ENCODE assay signal across 2 cellular contexts in the genomic region with DNA sequence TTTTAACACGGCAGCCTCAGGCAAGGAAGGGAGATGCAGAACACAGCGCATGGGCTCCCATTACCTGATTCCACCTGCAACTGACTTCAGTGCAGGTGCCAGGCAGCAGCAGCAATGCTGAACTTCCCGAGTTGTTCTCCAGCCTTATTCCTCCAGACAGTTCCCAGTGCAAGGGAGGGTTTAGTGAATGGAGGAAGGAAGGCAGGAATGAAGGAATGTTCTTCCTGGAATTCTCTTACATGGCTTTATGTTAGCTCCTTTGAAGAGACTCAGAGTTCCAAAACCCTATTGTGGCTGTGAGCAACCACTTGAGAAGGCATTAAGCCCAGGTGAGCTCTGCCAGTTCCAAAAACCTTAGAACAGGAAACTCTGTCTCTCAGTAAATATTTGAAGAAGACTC.
TF ChIP-seq lines count a peak whose summit lies in the region.

No MANE protein-coding gene starts in this region.

TF ChIP-seq in GM23338, 12 proteins besides CTCF, POLR2A, EP300 and RAD21 (continued from another document):
- TF ChIP-seq, protein P1, sequence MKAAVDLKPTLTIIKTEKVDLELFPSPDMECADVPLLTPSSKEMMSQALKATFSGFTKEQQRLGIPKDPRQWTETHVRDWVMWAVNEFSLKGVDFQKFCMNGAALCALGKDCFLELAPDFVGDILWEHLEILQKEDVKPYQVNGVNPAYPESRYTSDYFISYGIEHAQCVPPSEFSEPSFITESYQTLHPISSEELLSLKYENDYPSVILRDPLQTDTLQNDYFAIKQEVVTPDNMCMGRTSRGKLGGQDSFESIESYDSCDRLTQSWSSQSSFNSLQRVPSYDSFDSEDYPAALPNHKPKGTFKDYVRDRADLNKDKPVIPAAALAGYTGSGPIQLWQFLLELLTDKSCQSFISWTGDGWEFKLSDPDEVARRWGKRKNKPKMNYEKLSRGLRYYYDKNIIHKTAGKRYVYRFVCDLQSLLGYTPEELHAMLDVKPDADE (IDR thresholded peaks at IDR 0.05): no peak
- TF ChIP-seq REST (IDR thresholded peaks at IDR 0.05; ENCODE audit: unreplicated experiment) (no peak), ZNF331 (CRISPR knock-in tag; IDR thresholded peaks at IDR 0.05; ENCODE audit: low read depth) (no peak), STAT1 (IDR thresholded peaks at IDR 0.05; ENCODE audit: unreplicated experiment) (no peak), EZH2phosphoT487 (IDR thresholded peaks at IDR 0.05; ENCODE audit: unreplicated experiment) (no peak)
- TF ChIP-seq, protein P2, sequence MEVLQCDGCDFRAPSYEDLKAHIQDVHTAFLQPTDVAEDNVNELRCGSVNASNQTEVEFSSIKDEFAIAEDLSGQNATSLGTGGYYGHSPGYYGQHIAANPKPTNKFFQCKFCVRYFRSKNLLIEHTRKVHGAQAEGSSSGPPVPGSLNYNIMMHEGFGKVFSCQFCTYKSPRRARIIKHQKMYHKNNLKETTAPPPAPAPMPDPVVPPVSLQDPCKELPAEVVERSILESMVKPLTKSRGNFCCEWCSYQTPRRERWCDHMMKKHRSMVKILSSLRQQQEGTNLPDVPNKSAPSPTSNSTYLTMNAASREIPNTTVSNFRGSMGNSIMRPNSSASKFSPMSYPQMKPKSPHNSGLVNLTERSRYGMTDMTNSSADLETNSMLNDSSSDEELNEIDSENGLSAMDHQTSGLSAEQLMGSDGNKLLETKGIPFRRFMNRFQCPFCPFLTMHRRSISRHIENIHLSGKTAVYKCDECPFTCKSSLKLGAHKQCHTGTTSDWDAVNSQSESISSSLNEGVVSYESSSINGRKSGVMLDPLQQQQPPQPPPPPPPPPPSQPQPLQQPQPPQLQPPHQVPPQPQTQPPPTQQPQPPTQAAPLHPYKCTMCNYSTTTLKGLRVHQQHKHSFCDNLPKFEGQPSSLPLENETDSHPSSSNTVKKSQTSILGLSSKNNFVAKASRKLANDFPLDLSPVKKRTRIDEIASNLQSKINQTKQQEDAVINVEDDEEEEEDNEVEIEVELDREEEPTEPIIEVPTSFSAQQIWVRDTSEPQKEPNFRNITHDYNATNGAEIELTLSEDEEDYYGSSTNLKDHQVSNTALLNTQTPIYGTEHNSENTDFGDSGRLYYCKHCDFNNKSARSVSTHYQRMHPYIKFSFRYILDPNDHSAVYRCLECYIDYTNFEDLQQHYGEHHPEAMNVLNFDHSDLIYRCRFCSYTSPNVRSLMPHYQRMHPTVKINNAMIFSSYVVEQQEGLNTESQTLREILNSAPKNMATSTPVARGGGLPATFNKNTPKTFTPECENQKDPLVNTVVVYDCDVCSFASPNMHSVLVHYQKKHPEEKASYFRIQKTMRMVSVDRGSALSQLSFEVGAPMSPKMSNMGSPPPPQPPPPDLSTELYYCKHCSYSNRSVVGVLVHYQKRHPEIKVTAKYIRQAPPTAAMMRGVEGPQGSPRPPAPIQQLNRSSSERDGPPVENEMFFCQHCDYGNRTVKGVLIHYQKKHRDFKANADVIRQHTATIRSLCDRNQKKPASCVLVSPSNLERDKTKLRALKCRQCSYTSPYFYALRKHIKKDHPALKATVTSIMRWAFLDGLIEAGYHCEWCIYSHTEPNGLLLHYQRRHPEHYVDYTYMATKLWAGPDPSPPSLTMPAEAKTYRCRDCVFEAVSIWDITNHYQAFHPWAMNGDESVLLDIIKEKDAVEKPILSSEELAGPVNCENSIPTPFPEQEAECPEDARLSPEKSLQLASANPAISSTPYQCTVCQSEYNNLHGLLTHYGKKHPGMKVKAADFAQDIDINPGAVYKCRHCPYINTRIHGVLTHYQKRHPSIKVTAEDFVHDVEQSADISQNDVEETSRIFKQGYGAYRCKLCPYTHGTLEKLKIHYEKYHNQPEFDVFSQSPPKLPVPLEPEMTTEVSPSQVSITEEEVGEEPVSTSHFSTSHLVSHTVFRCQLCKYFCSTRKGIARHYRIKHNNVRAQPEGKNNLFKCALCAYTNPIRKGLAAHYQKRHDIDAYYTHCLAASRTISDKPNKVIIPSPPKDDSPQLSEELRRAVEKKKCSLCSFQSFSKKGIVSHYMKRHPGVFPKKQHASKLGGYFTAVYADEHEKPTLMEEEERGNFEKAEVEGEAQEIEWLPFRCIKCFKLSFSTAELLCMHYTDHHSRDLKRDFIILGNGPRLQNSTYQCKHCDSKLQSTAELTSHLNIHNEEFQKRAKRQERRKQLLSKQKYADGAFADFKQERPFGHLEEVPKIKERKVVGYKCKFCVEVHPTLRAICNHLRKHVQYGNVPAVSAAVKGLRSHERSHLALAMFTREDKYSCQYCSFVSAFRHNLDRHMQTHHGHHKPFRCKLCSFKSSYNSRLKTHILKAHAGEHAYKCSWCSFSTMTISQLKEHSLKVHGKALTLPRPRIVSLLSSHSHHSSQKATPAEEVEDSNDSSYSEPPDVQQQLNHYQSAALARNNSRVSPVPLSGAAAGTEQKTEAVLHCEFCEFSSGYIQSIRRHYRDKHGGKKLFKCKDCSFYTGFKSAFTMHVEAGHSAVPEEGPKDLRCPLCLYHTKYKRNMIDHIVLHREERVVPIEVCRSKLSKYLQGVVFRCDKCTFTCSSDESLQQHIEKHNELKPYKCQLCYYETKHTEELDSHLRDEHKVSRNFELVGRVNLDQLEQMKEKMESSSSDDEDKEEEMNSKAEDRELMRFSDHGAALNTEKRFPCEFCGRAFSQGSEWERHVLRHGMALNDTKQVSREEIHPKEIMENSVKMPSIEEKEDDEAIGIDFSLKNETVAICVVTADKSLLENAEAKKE (CRISPR knock-in tag; IDR thresholded peaks at IDR 0.05): no peak

TF ChIP-seq in WTC11, 78 proteins besides CTCF, POLR2A, EP300 and RAD21 (continued from another document):
- TF ChIP-seq ATF2 (CRISPR knock-in tag; IDR thresholded peaks at IDR 0.05; ENCODE audit: borderline replicate concordance, low read depth): no peak
- no peak for TF ChIP-seq ARID4B (CRISPR knock-in tag; IDR thresholded peaks at IDR 0.05; ENCODE audit: borderline replicate concordance)
- TF ChIP-seq NFYB (CRISPR knock-in tag; conservative IDR thresholded peaks at IDR 0.05; ENCODE audit: low read depth): no peak
- TF ChIP-seq ZNF219 (CRISPR knock-in tag; IDR thresholded peaks at IDR 0.05; ENCODE audit: borderline replicate concordance): no peak
- no peak for TF ChIP-seq NR2C2 (CRISPR knock-in tag; IDR thresholded peaks at IDR 0.05)
- no peak for TF ChIP-seq SMAD4 (CRISPR knock-in tag; IDR thresholded peaks at IDR 0.05)
- TF ChIP-seq, protein P3, sequence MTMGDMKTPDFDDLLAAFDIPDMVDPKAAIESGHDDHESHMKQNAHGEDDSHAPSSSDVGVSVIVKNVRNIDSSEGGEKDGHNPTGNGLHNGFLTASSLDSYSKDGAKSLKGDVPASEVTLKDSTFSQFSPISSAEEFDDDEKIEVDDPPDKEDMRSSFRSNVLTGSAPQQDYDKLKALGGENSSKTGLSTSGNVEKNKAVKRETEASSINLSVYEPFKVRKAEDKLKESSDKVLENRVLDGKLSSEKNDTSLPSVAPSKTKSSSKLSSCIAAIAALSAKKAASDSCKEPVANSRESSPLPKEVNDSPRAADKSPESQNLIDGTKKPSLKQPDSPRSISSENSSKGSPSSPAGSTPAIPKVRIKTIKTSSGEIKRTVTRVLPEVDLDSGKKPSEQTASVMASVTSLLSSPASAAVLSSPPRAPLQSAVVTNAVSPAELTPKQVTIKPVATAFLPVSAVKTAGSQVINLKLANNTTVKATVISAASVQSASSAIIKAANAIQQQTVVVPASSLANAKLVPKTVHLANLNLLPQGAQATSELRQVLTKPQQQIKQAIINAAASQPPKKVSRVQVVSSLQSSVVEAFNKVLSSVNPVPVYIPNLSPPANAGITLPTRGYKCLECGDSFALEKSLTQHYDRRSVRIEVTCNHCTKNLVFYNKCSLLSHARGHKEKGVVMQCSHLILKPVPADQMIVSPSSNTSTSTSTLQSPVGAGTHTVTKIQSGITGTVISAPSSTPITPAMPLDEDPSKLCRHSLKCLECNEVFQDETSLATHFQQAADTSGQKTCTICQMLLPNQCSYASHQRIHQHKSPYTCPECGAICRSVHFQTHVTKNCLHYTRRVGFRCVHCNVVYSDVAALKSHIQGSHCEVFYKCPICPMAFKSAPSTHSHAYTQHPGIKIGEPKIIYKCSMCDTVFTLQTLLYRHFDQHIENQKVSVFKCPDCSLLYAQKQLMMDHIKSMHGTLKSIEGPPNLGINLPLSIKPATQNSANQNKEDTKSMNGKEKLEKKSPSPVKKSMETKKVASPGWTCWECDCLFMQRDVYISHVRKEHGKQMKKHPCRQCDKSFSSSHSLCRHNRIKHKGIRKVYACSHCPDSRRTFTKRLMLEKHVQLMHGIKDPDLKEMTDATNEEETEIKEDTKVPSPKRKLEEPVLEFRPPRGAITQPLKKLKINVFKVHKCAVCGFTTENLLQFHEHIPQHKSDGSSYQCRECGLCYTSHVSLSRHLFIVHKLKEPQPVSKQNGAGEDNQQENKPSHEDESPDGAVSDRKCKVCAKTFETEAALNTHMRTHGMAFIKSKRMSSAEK (CRISPR knock-in tag; IDR thresholded peaks at IDR 0.05; ENCODE audit: borderline replicate concordance): no peak
- TF ChIP-seq, protein P4, sequence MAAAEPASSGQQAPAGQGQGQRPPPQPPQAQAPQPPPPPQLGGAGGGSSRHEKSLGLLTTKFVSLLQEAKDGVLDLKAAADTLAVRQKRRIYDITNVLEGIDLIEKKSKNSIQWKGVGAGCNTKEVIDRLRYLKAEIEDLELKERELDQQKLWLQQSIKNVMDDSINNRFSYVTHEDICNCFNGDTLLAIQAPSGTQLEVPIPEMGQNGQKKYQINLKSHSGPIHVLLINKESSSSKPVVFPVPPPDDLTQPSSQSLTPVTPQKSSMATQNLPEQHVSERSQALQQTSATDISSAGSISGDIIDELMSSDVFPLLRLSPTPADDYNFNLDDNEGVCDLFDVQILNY (CRISPR knock-in tag; IDR thresholded peaks at IDR 0.05): no peak
- no peak for TF ChIP-seq ZNF138 (CRISPR knock-in tag; conservative IDR thresholded peaks at IDR 0.05)
- TF ChIP-seq, protein P5, sequence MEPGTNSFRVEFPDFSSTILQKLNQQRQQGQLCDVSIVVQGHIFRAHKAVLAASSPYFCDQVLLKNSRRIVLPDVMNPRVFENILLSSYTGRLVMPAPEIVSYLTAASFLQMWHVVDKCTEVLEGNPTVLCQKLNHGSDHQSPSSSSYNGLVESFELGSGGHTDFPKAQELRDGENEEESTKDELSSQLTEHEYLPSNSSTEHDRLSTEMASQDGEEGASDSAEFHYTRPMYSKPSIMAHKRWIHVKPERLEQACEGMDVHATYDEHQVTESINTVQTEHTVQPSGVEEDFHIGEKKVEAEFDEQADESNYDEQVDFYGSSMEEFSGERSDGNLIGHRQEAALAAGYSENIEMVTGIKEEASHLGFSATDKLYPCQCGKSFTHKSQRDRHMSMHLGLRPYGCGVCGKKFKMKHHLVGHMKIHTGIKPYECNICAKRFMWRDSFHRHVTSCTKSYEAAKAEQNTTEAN (CRISPR knock-in tag; IDR thresholded peaks at IDR 0.05): no peak
